ENCODE assay signal across 3 cellular contexts in the genomic region with DNA sequence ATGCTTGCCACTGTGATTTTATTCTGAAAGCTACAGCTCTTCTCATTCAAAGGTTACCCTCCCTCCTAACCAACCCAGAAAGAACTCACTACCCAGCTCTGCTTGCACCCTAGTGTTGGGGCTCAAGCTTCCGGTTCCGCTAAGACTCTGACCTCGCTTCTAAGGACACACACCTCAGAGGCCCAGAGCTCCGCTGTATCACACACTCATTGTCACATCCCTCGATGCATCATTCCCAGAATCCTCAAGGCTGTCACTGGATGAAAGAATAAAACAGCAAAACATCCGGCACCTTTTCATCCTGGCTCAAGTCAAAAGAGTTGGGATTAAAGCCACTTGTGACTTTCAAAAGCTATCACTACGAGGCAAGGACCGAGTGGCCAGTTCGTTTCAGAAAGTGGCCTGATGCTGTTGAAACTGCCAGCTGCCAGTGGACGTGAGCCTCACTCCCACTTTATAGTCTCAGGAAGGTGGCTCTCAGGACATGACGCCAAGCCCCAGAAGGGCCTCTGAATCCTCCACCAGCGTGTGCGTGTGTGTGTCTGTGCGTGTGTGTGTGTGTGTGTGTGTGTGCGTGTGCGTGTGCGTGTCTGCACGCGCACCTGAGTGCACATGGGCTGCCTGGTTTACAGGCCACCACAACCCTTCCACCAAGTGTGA.
TF ChIP-seq lines count a peak whose summit lies in the region.

No MANE protein-coding gene starts in this region.

TF ChIP-seq in A549, 52 proteins besides CTCF, POLR2A, EP300 and RAD21:
- no peak for TF ChIP-seq MAZ (IDR thresholded peaks at IDR 0.05; ENCODE audit: borderline replicate concordance, low read depth, low read length)
- no peak; the same call in 1 of the 2 replicates for TF ChIP-seq MAX (IDR thresholded peaks at IDR 0.05)
- no peak for TF ChIP-seq HOXB5 (CRISPR knock-in tag; IDR thresholded peaks at IDR 0.05)
- no peak for TF ChIP-seq HEYL (CRISPR knock-in tag; IDR thresholded peaks at IDR 0.05)
- TF ChIP-seq EHMT2 (IDR thresholded peaks at IDR 0.05; ENCODE audit: low read depth) = no peak
- TF ChIP-seq, protein P1, sequence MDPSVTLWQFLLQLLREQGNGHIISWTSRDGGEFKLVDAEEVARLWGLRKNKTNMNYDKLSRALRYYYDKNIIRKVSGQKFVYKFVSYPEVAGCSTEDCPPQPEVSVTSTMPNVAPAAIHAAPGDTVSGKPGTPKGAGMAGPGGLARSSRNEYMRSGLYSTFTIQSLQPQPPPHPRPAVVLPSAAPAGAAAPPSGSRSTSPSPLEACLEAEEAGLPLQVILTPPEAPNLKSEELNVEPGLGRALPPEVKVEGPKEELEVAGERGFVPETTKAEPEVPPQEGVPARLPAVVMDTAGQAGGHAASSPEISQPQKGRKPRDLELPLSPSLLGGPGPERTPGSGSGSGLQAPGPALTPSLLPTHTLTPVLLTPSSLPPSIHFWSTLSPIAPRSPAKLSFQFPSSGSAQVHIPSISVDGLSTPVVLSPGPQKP (IDR thresholded peaks at IDR 0.05; ENCODE audit: low read depth, low read length) = no peak
- no peak for TF ChIP-seq RARB (CRISPR knock-in tag; IDR thresholded peaks at IDR 0.05)
- TF ChIP-seq RFX5 (IDR thresholded peaks at IDR 0.05) = no peak
- TF ChIP-seq HOXA7 (CRISPR knock-in tag; IDR thresholded peaks at IDR 0.05) = no peak
- TF ChIP-seq RCOR1 (IDR thresholded peaks at IDR 0.05; ENCODE audit: low read depth, low read length) = no peak
- no peak for TF ChIP-seq EHF (CRISPR knock-in tag; IDR thresholded peaks at IDR 0.05)
- TF ChIP-seq ESRRA (IDR thresholded peaks at IDR 0.05; ENCODE audit: borderline replicate concordance, low read length) = no peak
- TF ChIP-seq KDM5A (IDR thresholded peaks at IDR 0.05) = no peak
- TF ChIP-seq FOXS1 (CRISPR knock-in tag; IDR thresholded peaks at IDR 0.05) = no peak
- TF ChIP-seq, protein P2, sequence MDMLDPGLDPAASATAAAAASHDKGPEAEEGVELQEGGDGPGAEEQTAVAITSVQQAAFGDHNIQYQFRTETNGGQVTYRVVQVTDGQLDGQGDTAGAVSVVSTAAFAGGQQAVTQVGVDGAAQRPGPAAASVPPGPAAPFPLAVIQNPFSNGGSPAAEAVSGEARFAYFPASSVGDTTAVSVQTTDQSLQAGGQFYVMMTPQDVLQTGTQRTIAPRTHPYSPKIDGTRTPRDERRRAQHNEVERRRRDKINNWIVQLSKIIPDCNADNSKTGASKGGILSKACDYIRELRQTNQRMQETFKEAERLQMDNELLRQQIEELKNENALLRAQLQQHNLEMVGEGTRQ (IDR thresholded peaks at IDR 0.05) = no peak
- no peak for TF ChIP-seq CHD2 (IDR thresholded peaks at IDR 0.05; ENCODE audit: low read length, partially characterized antibody)
- no peak for TF ChIP-seq GATA3 (IDR thresholded peaks at IDR 0.05; ENCODE audit: borderline replicate concordance)
- no peak for TF ChIP-seq HMGXB4 (CRISPR knock-in tag; IDR thresholded peaks at IDR 0.05; ENCODE audit: borderline replicate concordance)
TF ChIP-seq in A549: peak in this region for 0.

TF ChIP-seq in IMR-90, 13 proteins besides CTCF, POLR2A, EP300 and RAD21:
- TF ChIP-seq SMC3 (IDR thresholded peaks at IDR 0.05; ENCODE audit: low read depth, low read length) (no peak), MAFK (IDR thresholded peaks at IDR 0.05; ENCODE audit: low read depth, low read length) (no peak), CEBPB (IDR thresholded peaks at IDR 0.05; ENCODE audit: low read depth, low read length) (no peak), CHD1 (IDR thresholded peaks at IDR 0.05; ENCODE audit: low read depth, low read length) (no peak), RCOR1 (IDR thresholded peaks at IDR 0.05; ENCODE audit: insufficient replicate concordance, low read length) (no peak), RFX5 (IDR thresholded peaks at IDR 0.05; ENCODE audit: low read depth, low read length) (no peak)
- TF ChIP-seq, protein P2 (IDR thresholded peaks at IDR 0.05; ENCODE audit: low read depth, low read length) = no peak
- TF ChIP-seq, protein P1 (IDR thresholded peaks at IDR 0.05; ENCODE audit: borderline replicate concordance, low read depth, low read length) = no peak

TF ChIP-seq in endothelial cell of umbilical vein, 7 proteins besides CTCF, POLR2A, EP300 and RAD21:
- TF ChIP-seq EZH2 (IDR thresholded peaks at IDR 0.05; ENCODE audit: borderline replicate concordance, low read depth, low read length, severe bottlenecking) (no peak), MAX (IDR thresholded peaks at IDR 0.05; ENCODE audit: insufficient read depth, insufficient read length) (no peak)
